ENCODE assay signal across 8 cellular contexts in the genomic region with DNA sequence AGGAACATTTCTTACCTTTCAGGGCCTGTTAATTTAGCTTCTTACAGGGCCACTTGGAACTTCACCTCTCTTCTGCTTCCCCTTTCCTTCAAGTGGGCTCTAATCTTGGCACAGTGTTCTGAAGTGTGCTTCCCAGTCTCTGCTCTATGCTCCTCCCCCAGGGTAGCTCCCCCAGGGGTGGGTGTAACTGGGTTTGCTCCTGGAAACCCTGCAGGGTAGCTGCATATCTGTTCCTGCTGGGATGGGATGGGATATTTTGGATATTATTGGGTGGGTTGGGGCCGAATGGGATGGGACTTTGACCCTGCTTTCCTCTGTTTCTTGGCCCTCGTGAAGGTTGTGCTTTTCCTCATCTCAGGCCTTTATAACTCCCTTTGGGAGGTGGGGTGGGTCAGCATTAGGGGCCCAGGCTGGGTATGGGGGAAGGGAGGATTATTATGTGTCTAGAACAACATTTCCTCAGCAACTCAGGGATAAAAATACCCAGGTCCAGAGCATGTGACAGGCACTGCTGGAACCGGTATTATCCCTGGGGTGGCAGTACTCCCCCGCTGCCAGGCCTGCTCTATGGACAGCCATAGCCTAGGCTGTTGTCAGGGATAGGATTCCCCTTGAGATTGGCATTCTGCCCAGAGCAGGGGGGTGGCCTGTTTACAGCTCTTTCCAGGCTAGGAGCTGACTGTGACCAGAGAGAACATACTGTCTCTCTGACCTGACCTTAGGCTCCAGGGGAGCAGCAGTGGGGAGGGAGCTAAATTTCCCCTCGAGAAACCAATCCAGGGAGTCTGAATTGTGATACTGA. TPM values are rescaled to one million over a fixed set of nuclear protein-coding genes. Genes with fewer than 3 reads are reported as not detected.
DNase-seq lines count a peak whose midpoint lies in the region; ATAC-seq and TF ChIP-seq lines count a peak whose summit lies in the region.

No MANE protein-coding gene starts in this region.

- no peak for TF ChIP-seq POLR2A in sigmoid colon (IDR thresholded peaks at IDR 0.05)

- DNase-seq in DMS153 (lab: John Stamatoyannopoulos, UW) (peak; percentile 45), NCI-H2107 (lab: John Stamatoyannopoulos, UW) (peak; percentile 60), left ventricle myocardium superior (peak; percentile 90), sigmoid colon (peak; percentile 92), GM13976 (ENCODE audit: low spot score) (no peak), NCI-H226 (no peak)

- TF ChIP-seq CTCF in sigmoid colon (IDR thresholded peaks at IDR 0.05) (no peak), GM13976 (IDR thresholded peaks at IDR 0.05; ENCODE audit: borderline replicate concordance, control extremely low read depth, extremely low read depth, insufficient read depth, missing control alignments) (no peak)

- H3K4me1 ChIP-seq in sigmoid colon, result peaks cover 0 to 74% (median 68%) of the 10 kb centered on the region in 4 donors

- H3K27me3 ChIP-seq in sigmoid colon, result no peaks in the 10 kb centered on the region

- H3K27ac ChIP-seq in adipose tissue (ENCODE audit: low read depth, low read length), result peak overlapping the region; percentile 46
- H3K27ac ChIP-seq in sigmoid colon, result peak overlapping the region; percentile 96 to 99 (median 98)

- no peaks in the 10 kb centered on the region for H3K9me3 ChIP-seq in sigmoid colon

- peak overlapping the region; percentile 19 to 85 (median 32) for H3K4me3 ChIP-seq in sigmoid colon

- WGBS in adipose tissue, 3 donors, result 24 to 35% (median 31%) methylated on average over 5 of the region's 5 CpGs
- WGBS in sigmoid colon, 2 donors, result 34 to 51% methylated on average over 5 of the region's 5 CpGs

- peak in 1 of 4 donors; percentile 37 for TF ChIP-seq EP300 in sigmoid colon (IDR thresholded peaks at IDR 0.05)

- peak; percentile 57 for ATAC-seq in left ventricle myocardium superior
- no peak for ATAC-seq in HG03095 (IDR thresholded peaks at IDR 0.05; ENCODE audit: unreplicated experiment)

- in situ Hi-C loops in GM13976 (cut with MboI; ENCODE audit: low sequenced_read_pairs, unreplicated experiment), result no loop called here

- H3K36me3 ChIP-seq in sigmoid colon, result peaks cover 10 to 41% (median 30%) of the 10 kb centered on the region in 4 donors

- intact Hi-C loops in left ventricle myocardium superior (cut with micrococcal nuclease), result no loop called here
- intact Hi-C loops in sigmoid colon (cut with DNase I), result no loop called here

RNA-seq across cellular contexts. Expression of a gene that starts 5.0 kb away (rescaled TPM):
- polyA plus RNA-seq in adipose tissue, result 100 to 1,000 TPM in 1 of 3 donors, 10 to 100 TPM in 2; 29.9 to 183 (median 91.0) TPM
- total RNA-seq in left ventricle myocardium superior, result 886 TPM
- total RNA-seq in sigmoid colon, result 100 to 1,000 TPM; 126 to 174 (median 141) TPM
- 100 to 1,000 TPM in 1 of 3 donors, 10 to 100 TPM in 2; 44.4 to 134 (median 61.5) TPM for polyA plus RNA-seq in sigmoid colon

RNA-seq across cellular contexts. Expression of a gene that starts 15.6 kb away (rescaled TPM):
- polyA plus RNA-seq in adipose tissue (100 to 1,000 TPM in 1 of 3 donors, 10 to 100 TPM in 1, 1 to 10 TPM in 1; 6.8 to 115 (median 49.1) TPM), sigmoid colon (10 to 100 TPM in 1 of 3 donors, 1 to 10 TPM in 2; 5.5 to 19.2 (median 6.9) TPM)
- total RNA-seq in left ventricle myocardium superior (58.2 TPM), sigmoid colon (10 to 100 TPM; 52.3 to 64.0 (median 58.9) TPM)

RNA-seq across cellular contexts. Expression of a gene that starts 48.1 kb away (rescaled TPM):
- polyA plus RNA-seq in adipose tissue (10 to 100 TPM; 14.8 to 55.2 (median 20.8) TPM), sigmoid colon (10 to 100 TPM; 26.8 to 36.1 (median 31.8) TPM)
- total RNA-seq in left ventricle myocardium superior (37.9 TPM), sigmoid colon (10 to 100 TPM; 29.1 to 37.4 (median 32.9) TPM)

RNA-seq across cellular contexts. Expression of a gene that starts 54.4 kb away (rescaled TPM):
- polyA plus RNA-seq in adipose tissue, result 10 to 100 TPM in 2 of 3 donors, 1 to 10 TPM in 1; 8.4 to 17.1 (median 13.5) TPM
- 11.1 TPM for total RNA-seq in left ventricle myocardium superior
- total RNA-seq in sigmoid colon, result 10 to 100 TPM in 3 of 4 donors, 1 to 10 TPM in 1; 10.0 to 19.3 (median 15.7) TPM
- 10 to 100 TPM; 22.2 to 27.8 (median 25.2) TPM for polyA plus RNA-seq in sigmoid colon

Comparison
In these comparisons a context has a peak if more than half of its experiments do, and no peak if none do; other contexts are left out.
1. DNase-seq: peak in DMS153 (single experiment), NCI-H2107 (single experiment), left ventricle myocardium superior (single experiment) and sigmoid colon (single experiment); none in GM13976 (single experiment) and NCI-H226 (single experiment).